7 cellular contexts compared by ENCODE assay signal in genomic region chr10:133329401-133330202, GRCh38. TPM values are rescaled to one million over a fixed set of nuclear protein-coding genes. Genes with fewer than 3 reads are reported as not detected.
DNase-seq lines count a peak whose midpoint lies in the region; ATAC-seq and TF ChIP-seq lines count a peak whose summit lies in the region.

No MANE protein-coding gene starts in this region.

- ATAC-seq in HG02571 (IDR thresholded peaks at IDR 0.05; ENCODE audit: unreplicated experiment) = peak; percentile 81
- peak; percentile 76 to 83 for ATAC-seq in right cardiac atrium

- H3K9me3 ChIP-seq in right cardiac atrium (ENCODE audit: control insufficient read depth, low read length) = no peaks in the 10 kb centered on the region
- no peaks in the 10 kb centered on the region for H3K9me3 ChIP-seq in sigmoid colon

- H3K27me3 ChIP-seq in right cardiac atrium (ENCODE audit: control insufficient read depth, insufficient read depth) = no peaks in the 10 kb centered on the region
- peaks cover 43 to 87% (median 71%) of the 10 kb centered on the region in 3 donors for H3K27me3 ChIP-seq in sigmoid colon

- DNase-seq in NCI-H1092 (lab: John Stamatoyannopoulos, UW) = peak; percentile 80
- peak; percentile 74 to 81 (median 79) for DNase-seq in T-helper 2 cell
- DNase-seq in amniotic stem cell (lab: John Stamatoyannopoulos, UW) = peak; percentile 76
- DNase-seq in right cardiac atrium = peak; percentile 87 to 95 (median 92)
- DNase-seq in sigmoid colon = peak; percentile 88

- no peak for TF ChIP-seq POLR2A in sigmoid colon (IDR thresholded peaks at IDR 0.05)

- H3K36me3 ChIP-seq in sigmoid colon = no peaks in the 10 kb centered on the region

- H3K4me3 ChIP-seq in right cardiac atrium (ENCODE audit: low read length) (no peak overlapping the region), sigmoid colon (peak overlapping the region in 3 of 4 donors; percentile 21 to 31 (median 25))

- TF ChIP-seq EP300 in sigmoid colon (IDR thresholded peaks at IDR 0.05) = no peak

- intact Hi-C loops in right cardiac atrium (cut with DNase I) (loop anchor here in 1 of 4 donors (5.0 to 10.0 kb wide), 2 partner anchors 195 to 278 kb away; partner anchors contain the start of gene CYP2E1), sigmoid colon (cut with DNase I) (loop anchor here (1.0 to 5.0 kb wide), 2 partner anchors 63 to 191 kb away; partner anchors contain the start of gene MTG1)

- TF ChIP-seq CTCF in GM12873 (IDR thresholded peaks at IDR 0.05; ENCODE audit: insufficient read depth, low read depth, low read length, missing control alignments) = peak; percentile 89
- peak; percentile 64 to 96 (median 76) for TF ChIP-seq CTCF in sigmoid colon (IDR thresholded peaks at IDR 0.05)

- H3K4me1 ChIP-seq in right cardiac atrium (ENCODE audit: control insufficient read depth, insufficient read depth, low read length) (no peaks in the 10 kb centered on the region), sigmoid colon (peaks cover 0 to 28% (median 25%) of the 10 kb centered on the region in 4 donors)

- H3K27ac ChIP-seq in right cardiac atrium (ENCODE audit: low read length) (no peak overlapping the region), sigmoid colon (no peak overlapping the region)

- WGBS in right cardiac atrium = 9% methylated on average over 37 of the region's 37 CpGs
- WGBS in sigmoid colon, 2 donors = 8 to 10% methylated on average over 37 of the region's 37 CpGs

RNA-seq across cellular contexts. Expression of gene CALY, which starts 7.1 kb away (rescaled TPM):
- total RNA-seq in right cardiac atrium (not detected), sigmoid colon (1 to 10 TPM; 1.3 to 6.8 (median 5.4) TPM)
- polyA plus RNA-seq in right cardiac atrium (0.18 TPM), sigmoid colon (1 to 10 TPM in 1 of 3 donors, not detected in 2; 1.4 TPM)

RNA-seq across cellular contexts. Expression of gene PRAP1, which starts 17.6 kb away (rescaled TPM):
- total RNA-seq in right cardiac atrium (not detected), sigmoid colon (1 to 10 TPM in 1 of 4 donors, not detected in 3; 2.9 TPM)
- polyA plus RNA-seq in right cardiac atrium (not detected), sigmoid colon (100 to 1,000 TPM in 1 of 3 donors, 10 to 100 TPM in 2; 73.4 to 102 (median 88.9) TPM)

RNA-seq across cellular contexts. Expression of gene ZNF511, which starts 20.9 kb away (rescaled TPM):
- total RNA-seq in right cardiac atrium (10 to 100 TPM; 40.2 to 51.8 (median 49.2) TPM), sigmoid colon (10 to 100 TPM; 42.8 to 53.6 (median 45.1) TPM)
- polyA plus RNA-seq in right cardiac atrium (60.8 TPM), sigmoid colon (10 to 100 TPM; 34.7 to 55.6 (median 49.9) TPM)

RNA-seq across cellular contexts. Expression of gene TUBGCP2, which starts 20.9 kb away (rescaled TPM):
- total RNA-seq in right cardiac atrium = 10 to 100 TPM; 34.9 to 45.9 (median 37.4) TPM
- 23.0 TPM for polyA plus RNA-seq in right cardiac atrium
- total RNA-seq in sigmoid colon = 10 to 100 TPM; 25.8 to 33.5 (median 30.2) TPM
- 10 to 100 TPM; 13.8 to 51.1 (median 26.6) TPM for polyA plus RNA-seq in sigmoid colon

RNA-seq across cellular contexts. Expression of gene FUOM, which starts 28.2 kb away (rescaled TPM):
- total RNA-seq in right cardiac atrium (10 to 100 TPM; 19.7 to 25.0 (median 21.8) TPM), sigmoid colon (10 to 100 TPM in 2 of 4 donors, 1 to 10 TPM in 2; 8.0 to 25.7 (median 12.8) TPM)
- polyA plus RNA-seq in right cardiac atrium (26.9 TPM), sigmoid colon (10 to 100 TPM; 39.0 to 98.0 (median 48.9) TPM)
